In the genomic region with DNA sequence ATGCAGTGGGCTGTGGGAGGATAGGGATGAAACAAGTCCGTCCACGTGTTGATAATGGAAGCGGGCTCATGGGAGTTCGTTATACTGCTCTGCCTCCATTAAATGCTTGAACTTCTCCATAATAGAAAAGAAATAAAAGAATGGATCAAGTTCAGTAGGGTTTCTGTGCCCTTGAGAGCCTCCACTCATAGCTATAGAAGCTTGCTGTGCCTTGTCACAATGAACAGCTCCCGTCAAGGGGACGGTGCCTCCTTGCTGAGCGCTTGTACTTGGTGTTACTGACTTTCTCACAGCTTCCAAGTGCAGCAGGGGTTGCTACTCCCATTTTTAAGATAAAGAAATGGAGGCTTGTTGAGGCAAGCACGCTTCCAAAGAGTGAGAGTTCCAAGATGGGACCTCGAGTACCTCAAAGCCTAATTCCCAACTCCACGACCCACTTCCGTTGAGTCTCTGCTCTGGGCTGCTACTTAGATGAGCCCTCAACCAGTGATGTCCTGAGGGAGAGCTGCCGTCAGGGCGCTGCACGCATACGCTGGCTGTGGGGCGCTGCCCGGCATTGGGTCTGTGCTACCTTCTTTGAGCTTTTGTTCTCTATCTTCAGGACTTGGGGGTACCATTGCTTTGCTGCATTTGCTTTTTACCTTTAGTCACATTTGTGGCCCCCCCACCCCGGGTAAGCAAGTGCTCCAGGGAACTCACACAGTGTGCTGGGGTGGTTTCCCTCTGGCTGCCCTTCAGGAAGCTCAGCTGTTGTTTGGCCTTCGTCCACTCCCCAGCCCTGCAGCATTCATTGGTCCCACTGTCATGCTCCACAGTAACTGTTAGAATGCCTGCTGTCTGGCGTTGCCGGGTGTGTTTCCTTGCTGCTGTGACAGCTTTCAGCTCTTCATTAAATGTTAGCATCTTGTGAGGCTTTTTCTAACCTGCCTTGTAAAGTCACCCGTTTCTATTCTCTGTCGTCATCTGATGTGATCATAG, we compare ENCODE assay signal across 1 cellular context.
TF ChIP-seq lines count a peak whose summit lies in the region.

No MANE protein-coding gene starts in this region.

TF ChIP-seq in HepG2, 621 proteins besides CTCF, POLR2A, EP300 and RAD21:
- TF ChIP-seq YY1 (IDR thresholded peaks at IDR 0.05; ENCODE audit: insufficient read depth, insufficient replicate concordance, low read depth, low read length) (no peak), XRCC5 (optimal IDR thresholded peaks at IDR 0.05; ENCODE audit: low read length) (no peak), ZFP90 (CRISPR knock-in tag; IDR thresholded peaks at IDR 0.05; ENCODE audit: borderline replicate concordance) (no peak), AGO2 (optimal IDR thresholded peaks at IDR 0.05; ENCODE audit: low read depth, low read length) (peak; percentile 40), ZNF772 (CRISPR knock-in tag; IDR thresholded peaks at IDR 0.05) (no peak), KMT2B (CRISPR knock-in tag; IDR thresholded peaks at IDR 0.05) (no peak), ZNF230 (CRISPR knock-in tag; IDR thresholded peaks at IDR 0.05) (no peak), RBFOX2 (IDR thresholded peaks at IDR 0.05; ENCODE audit: low read depth, low read length) (peak; percentile 56), ZNF567 (CRISPR knock-in tag; IDR thresholded peaks at IDR 0.05; ENCODE audit: borderline replicate concordance) (no peak), ATF7 (IDR thresholded peaks at IDR 0.05) (no peak), ATF7 (CRISPR knock-in tag; IDR thresholded peaks at IDR 0.05) (no peak), SMAD3 (CRISPR knock-in tag; IDR thresholded peaks at IDR 0.05) (no peak), KMT2A (CRISPR knock-in tag; IDR thresholded peaks at IDR 0.05) (no peak), SIX4 (CRISPR knock-in tag; IDR thresholded peaks at IDR 0.05) (no peak), ZNF7 (CRISPR knock-in tag; IDR thresholded peaks at IDR 0.05) (no peak), ZNF101 (CRISPR knock-in tag; IDR thresholded peaks at IDR 0.05; ENCODE audit: borderline replicate concordance, low read depth) (no peak)
- TF ChIP-seq, protein P1, sequence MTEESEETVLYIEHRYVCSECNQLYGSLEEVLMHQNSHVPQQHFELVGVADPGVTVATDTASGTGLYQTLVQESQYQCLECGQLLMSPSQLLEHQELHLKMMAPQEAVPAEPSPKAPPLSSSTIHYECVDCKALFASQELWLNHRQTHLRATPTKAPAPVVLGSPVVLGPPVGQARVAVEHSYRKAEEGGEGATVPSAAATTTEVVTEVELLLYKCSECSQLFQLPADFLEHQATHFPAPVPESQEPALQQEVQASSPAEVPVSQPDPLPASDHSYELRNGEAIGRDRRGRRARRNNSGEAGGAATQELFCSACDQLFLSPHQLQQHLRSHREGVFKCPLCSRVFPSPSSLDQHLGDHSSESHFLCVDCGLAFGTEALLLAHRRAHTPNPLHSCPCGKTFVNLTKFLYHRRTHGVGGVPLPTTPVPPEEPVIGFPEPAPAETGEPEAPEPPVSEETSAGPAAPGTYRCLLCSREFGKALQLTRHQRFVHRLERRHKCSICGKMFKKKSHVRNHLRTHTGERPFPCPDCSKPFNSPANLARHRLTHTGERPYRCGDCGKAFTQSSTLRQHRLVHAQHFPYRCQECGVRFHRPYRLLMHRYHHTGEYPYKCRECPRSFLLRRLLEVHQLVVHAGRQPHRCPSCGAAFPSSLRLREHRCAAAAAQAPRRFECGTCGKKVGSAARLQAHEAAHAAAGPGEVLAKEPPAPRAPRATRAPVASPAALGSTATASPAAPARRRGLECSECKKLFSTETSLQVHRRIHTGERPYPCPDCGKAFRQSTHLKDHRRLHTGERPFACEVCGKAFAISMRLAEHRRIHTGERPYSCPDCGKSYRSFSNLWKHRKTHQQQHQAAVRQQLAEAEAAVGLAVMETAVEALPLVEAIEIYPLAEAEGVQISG (CRISPR knock-in tag; IDR thresholded peaks at IDR 0.05) = no peak
